Comparison of ENCODE assay signal across 23 cellular contexts in the genomic region with DNA sequence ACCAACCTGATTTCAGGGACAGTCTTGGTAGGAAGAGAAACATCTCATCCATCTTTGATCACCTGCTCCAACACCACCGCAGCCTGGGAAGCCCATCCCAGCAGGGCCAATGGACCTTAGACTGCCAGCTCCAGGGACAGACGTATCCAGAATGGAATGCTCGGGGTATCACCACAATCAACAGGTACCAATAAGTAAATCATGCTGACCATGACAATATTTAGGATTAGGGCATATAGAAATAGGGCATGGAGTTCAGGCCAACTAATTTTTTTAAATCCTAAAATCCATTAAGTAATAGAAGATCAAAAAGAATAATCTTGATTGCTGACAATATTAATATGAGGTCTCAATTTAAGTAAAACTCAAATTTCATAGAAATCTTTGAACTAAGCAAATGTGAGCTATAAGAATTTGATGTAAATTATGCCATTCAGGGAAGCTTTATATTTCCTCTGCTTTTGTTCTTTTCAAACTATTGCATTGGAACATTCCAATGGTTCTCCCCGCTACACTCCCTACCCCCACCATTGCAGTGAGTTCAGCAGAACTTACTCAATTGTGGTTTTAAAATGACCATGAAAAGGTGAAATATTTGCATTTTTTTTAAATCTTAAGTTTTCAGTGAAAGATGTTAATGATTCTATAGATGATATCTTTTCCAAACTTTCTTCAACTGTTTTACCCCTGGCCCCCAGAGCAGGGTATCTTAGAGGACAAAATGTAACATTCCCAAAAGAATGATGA.
"Had no signal": no experiment of that assay in that cellular context is flagged by ENCODE, and none has a peak within 500 bp of the region (broad histone marks: within the 10 kb centered on the region; RNA-seq: fewer than 3 reads in every experiment).

No MANE protein-coding gene starts in this region.

- H3K9me3 Mint-ChIP-seq: naive thymus-derived CD8-positive, alpha-beta T cell; nephron progenitor cell; stimulated activated memory B cell treated with anti-CD40 and anti-IgM and Interleukin-4, amounts not matched to agents 10 μg/mL and 1 μg/mL and 100 μg/mL, for 72 hours; type B pancreatic cell had no signal

- H3K9me3 ChIP-seq: heart right ventricle, lower lobe of right lung, prostate gland, right atrium auricular region, sigmoid colon, testis, tibial artery had no signal

- H3K27ac Mint-ChIP-seq: naive thymus-derived CD8-positive, alpha-beta T cell; nephron progenitor cell; stimulated activated memory B cell treated with anti-CD40 and anti-IgM and Interleukin-4, amounts not matched to agents 10 μg/mL and 1 μg/mL and 100 μg/mL, for 72 hours; type B pancreatic cell had no signal

- ATAC-seq: heart right ventricle; left ventricle myocardium superior; lower lobe of right lung; naive thymus-derived CD8-positive, alpha-beta T cell; stimulated activated memory B cell treated with anti-CD40 and anti-IgM and Interleukin-4, amounts not matched to agents 10 μg/mL and 1 μg/mL and 100 μg/mL, for 72 hours; stimulated activated naive CD8-positive, alpha-beta T cell treated with anti-CD3 and anti-CD28 coated beads, Interleukin-15, Interleukin-2, amounts not matched to agents 100 U/mL and 50 U/mL, for 24 hours had no signal

- DNase-seq: dorsolateral prefrontal cortex; effector CD4-positive, alpha-beta T cell; foreskin melanocyte; glutamatergic neuron; heart right ventricle; hippocampal formation; left ventricle myocardium superior; lower lobe of right lung; naive thymus-derived CD8-positive, alpha-beta T cell; nephron progenitor cell; nucleus accumbens; sigmoid colon; stimulated activated CD4-positive, alpha-beta T cell treated with anti-CD3 and anti-CD28 coated beads, Interleukin-2, amount 100 ng/mL, for 24 hours; stimulated activated CD4-positive, alpha-beta T cell treated with anti-CD3 and anti-CD28 coated beads, Interleukin-4, amount 100 ng/mL, for 4 hours; stimulated activated naive CD8-positive, alpha-beta T cell treated with anti-CD3 and anti-CD28 coated beads, Interleukin-15, Interleukin-2, amounts not matched to agents 100 U/mL and 50 U/mL, for 24 hours; substantia nigra; testis; tibial artery had no signal

- H3K4me3 Mint-ChIP-seq: naive thymus-derived CD8-positive, alpha-beta T cell; nephron progenitor cell; stimulated activated memory B cell treated with anti-CD40 and anti-IgM and Interleukin-4, amounts not matched to agents 10 μg/mL and 1 μg/mL and 100 μg/mL, for 72 hours; type B pancreatic cell had no signal

- H3K36me3 ChIP-seq: heart right ventricle, lower lobe of right lung, prostate gland, right atrium auricular region, sigmoid colon, tibial artery had no signal

- H3K4me3 ChIP-seq: dorsolateral prefrontal cortex, heart right ventricle, lower lobe of right lung, prostate gland, right atrium auricular region, sigmoid colon, testis, tibial artery had no signal

- H3K36me3 Mint-ChIP-seq: naive thymus-derived CD8-positive, alpha-beta T cell; stimulated activated memory B cell treated with anti-CD40 and anti-IgM and Interleukin-4, amounts not matched to agents 10 μg/mL and 1 μg/mL and 100 μg/mL, for 72 hours; type B pancreatic cell had no signal

- FAIRE-seq: keratinocyte had no signal

- H3K4me1 ChIP-seq: lower lobe of right lung, prostate gland, right atrium auricular region, testis, tibial artery had no signal

- H3K4me1 Mint-ChIP-seq: naive thymus-derived CD8-positive, alpha-beta T cell; nephron progenitor cell; stimulated activated memory B cell treated with anti-CD40 and anti-IgM and Interleukin-4, amounts not matched to agents 10 μg/mL and 1 μg/mL and 100 μg/mL, for 72 hours had no signal

- H3K27ac ChIP-seq: dorsolateral prefrontal cortex, heart right ventricle, lower lobe of right lung, prostate gland, right atrium auricular region, sigmoid colon, testis, tibial artery had no signal

- H3K27me3 ChIP-seq: dorsolateral prefrontal cortex, right atrium auricular region, sigmoid colon, testis, tibial artery had no signal
